Comparison of ENCODE assay signal across 8 cellular contexts in the genomic region with DNA sequence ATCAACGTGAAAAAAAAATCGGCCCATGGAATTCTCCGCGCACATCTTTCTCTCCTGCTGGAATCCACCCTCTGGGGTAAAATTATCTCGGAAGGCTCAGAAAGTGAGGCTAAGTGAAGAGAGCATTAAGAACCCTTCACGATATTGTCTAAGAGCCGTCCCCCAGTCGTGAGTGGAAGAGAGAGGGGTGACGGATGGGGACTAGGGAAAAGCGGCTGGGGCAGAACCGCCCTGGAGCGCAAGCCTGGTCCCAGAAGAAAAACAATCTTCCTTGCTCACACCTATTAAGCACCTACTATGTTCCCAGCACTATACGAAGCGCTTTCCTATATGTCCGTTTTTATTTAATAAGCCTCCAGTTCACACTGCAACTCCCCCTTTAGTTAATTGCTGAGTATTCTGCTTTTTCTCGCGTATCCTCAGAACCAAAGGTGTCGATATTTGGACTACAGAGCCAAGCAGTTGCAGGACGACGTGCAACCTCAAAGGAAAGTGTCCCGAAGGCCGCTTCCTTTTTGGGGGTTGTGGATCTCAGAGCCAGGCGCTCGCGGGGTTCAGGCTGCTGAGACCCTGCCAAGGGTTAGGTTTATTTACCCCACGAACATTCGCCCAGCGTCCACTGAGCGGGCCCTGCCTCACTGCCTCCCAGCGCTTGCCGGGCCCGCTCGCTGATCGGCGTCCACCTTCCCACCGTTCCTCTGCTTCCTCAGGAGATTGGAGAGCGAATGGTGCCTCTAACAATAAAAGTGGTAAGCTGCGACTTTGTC. TPM values are rescaled to one million over a fixed set of nuclear protein-coding genes. Genes with fewer than 3 reads are reported as not detected.
A peak's percentile ranks its signal among the peaks of the same experiment; 100 is the strongest.
DNase-seq lines count a peak whose midpoint lies in the region; ATAC-seq and TF ChIP-seq lines count a peak whose summit lies in the region.

No MANE protein-coding gene starts in this region.

- H3K36me3 Mint-ChIP-seq in CD8-positive, alpha-beta memory T cell, result peaks cover 0 to 2% (median 2%) of the 10 kb centered on the region in 3 donors

- no peak for ATAC-seq in HG03521 (IDR thresholded peaks at IDR 0.05; ENCODE audit: unreplicated experiment)
- no peak for ATAC-seq in GM21576 (IDR thresholded peaks at IDR 0.05; ENCODE audit: unreplicated experiment)

- intact Hi-C loops in esophagus muscularis mucosa (cut with DNase I), result no loop called here

- H3K4me2 ChIP-seq in SK-N-SH, result peak overlapping the region; percentile 69

- H3K4me1 Mint-ChIP-seq in CD8-positive, alpha-beta memory T cell, result peaks cover 16 to 22% (median 17%) of the 10 kb centered on the region in 3 donors

- no peaks in the 10 kb centered on the region for H3K79me2 ChIP-seq in SK-N-SH (ENCODE audit: insufficient read depth)

- peak overlapping the region; percentile 44 for H3K4me3 ChIP-seq in CD8-positive, alpha-beta memory T cell (ENCODE audit: low read length)
- H3K4me3 ChIP-seq in SK-N-SH (ENCODE audit: low read depth in 2 of 2, low read length in 1 of 2) (peak overlapping the region; percentile 55 to 57), esophagus muscularis mucosa (peak overlapping the region; percentile 53 to 62 (median 58)), neutrophil (ENCODE audit: low read depth in 1 of 2, low read length in 1 of 2) (peak overlapping the region; percentile 29 to 55)

- H3K27me3 Mint-ChIP-seq in CD8-positive, alpha-beta memory T cell, result peaks cover 47% of the 10 kb centered on the region in 2 donors

- no peaks in the 10 kb centered on the region for H3K36me3 ChIP-seq in CD8-positive, alpha-beta memory T cell (ENCODE audit: insufficient read depth, low read length)
- H3K36me3 ChIP-seq in SK-N-SH (replicated peaks in 1 of 2; ENCODE audit: control insufficient read depth in 1 of 2, insufficient read depth in 2 of 2, low read length in 1 of 2), result no peaks in the 10 kb centered on the region
- H3K36me3 ChIP-seq in esophagus muscularis mucosa, result no peaks in the 10 kb centered on the region
- H3K36me3 ChIP-seq in neutrophil, result no peaks in the 10 kb centered on the region

- peaks cover 18% of the 10 kb centered on the region for H3F3A ChIP-seq in SK-N-SH (replicated peaks; ENCODE audit: insufficient read depth)

- no peaks in the 10 kb centered on the region for H4K20me1 ChIP-seq in SK-N-SH (ENCODE audit: insufficient read depth)

- peak overlapping the region; percentile 40; the same call in 1 of the 2 replicates for H3K9ac ChIP-seq in SK-N-SH

- no peak for TF ChIP-seq POLR2A in esophagus muscularis mucosa (IDR thresholded peaks at IDR 0.05; ENCODE audit: low read depth)

- peak in 1 of 5 donors; percentile 16 for DNase-seq in CD8-positive, alpha-beta memory T cell
- DNase-seq in SK-N-SH, result peak; percentile 36
- no peak for DNase-seq in esophagus muscularis mucosa (ENCODE audit: extremely low spot score)
- DNase-seq in activated effector memory CD4-positive, alpha-beta T cell treated with anti-CD3 and anti-CD28 coated beads, Interleukin-2, amount 50 U/mL, for 16 hours, result no peak
- DNase-seq in COLO668 (lab: John Stamatoyannopoulos, UW; ENCODE audit: unreplicated experiment), result no peak

- CTCF ChIA-PET in CD8-positive, alpha-beta memory T cell (lab: Charles Lee), result interaction anchor here (0.6 to 1.0 kb wide), 2 partner anchors 17 to 179 kb away, joined by 3 to 6 read pairs; no protein-coding TSS in a partner anchor
- CTCF ChIA-PET in SK-N-SH (lab: Yijun Ruan, JAX), result no interaction called here

- 88% methylated on average over 38 of the region's 38 CpGs for WGBS in SK-N-SH (ENCODE audit: low lambda C conversion rate)
- 38% methylated on average over 29 of the region's 38 CpGs for WGBS in esophagus muscularis mucosa

- TF ChIP-seq CTCF in SK-N-SH (IDR thresholded peaks at IDR 0.05) (no peak), esophagus muscularis mucosa (IDR thresholded peaks at IDR 0.05) (no peak), neutrophil (IDR thresholded peaks at IDR 0.05) (no peak)

- peaks cover 12% of the 10 kb centered on the region for H3K27me3 ChIP-seq in CD8-positive, alpha-beta memory T cell (ENCODE audit: insufficient read depth, low read length, poor library complexity, severe bottlenecking)
- H3K27me3 ChIP-seq in SK-N-SH (ENCODE audit: insufficient read depth) (no peaks in the 10 kb centered on the region), esophagus muscularis mucosa (peaks cover 0 to 3% (median 0%) of the 10 kb centered on the region in 4 donors), neutrophil (peaks cover 84% of the 10 kb centered on the region)

- POLR2A ChIA-PET in CD8-positive, alpha-beta memory T cell (lab: Charles Lee), result no interaction called here
- POLR2A ChIA-PET in SK-N-SH (lab: Yijun Ruan, JAX), result no interaction called here

- H3K27ac ChIP-seq in CD8-positive, alpha-beta memory T cell (ENCODE audit: low read depth, low read length), result no peak overlapping the region
- H3K27ac ChIP-seq in SK-N-SH (ENCODE audit: low read depth in 2 of 2, low read length in 1 of 2) (no peak overlapping the region), esophagus muscularis mucosa (replicated peaks in 1 of 4) (peak overlapping the region in 1 of 4 donors; percentile 65), neutrophil (no peak overlapping the region)

- TF ChIP-seq RAD21 in SK-N-SH (IDR thresholded peaks at IDR 0.05; ENCODE audit: low read length), result no peak

- H3K9me3 ChIP-seq in CD8-positive, alpha-beta memory T cell (ENCODE audit: low read length), result no peaks in the 10 kb centered on the region
- H3K9me3 ChIP-seq in SK-N-SH, result no peaks in the 10 kb centered on the region
- no peaks in the 10 kb centered on the region for H3K9me3 ChIP-seq in esophagus muscularis mucosa
- H3K9me3 ChIP-seq in neutrophil, result no peaks in the 10 kb centered on the region

- peak overlapping the region; percentile 60; the same call in 1 of the 2 replicates for H2AFZ ChIP-seq in SK-N-SH (ENCODE audit: low read depth)

- peak overlapping the region; percentile 75 to 92 (median 75) for H3K4me3 Mint-ChIP-seq in CD8-positive, alpha-beta memory T cell

- TF ChIP-seq EP300 in SK-N-SH (IDR thresholded peaks at IDR 0.05; ENCODE audit: borderline replicate concordance in 1 of 2, low read depth in 1 of 2, low read length in 1 of 2) (no peak), esophagus muscularis mucosa (IDR thresholded peaks at IDR 0.05) (no peak)

- H3K9me3 Mint-ChIP-seq in CD8-positive, alpha-beta memory T cell, result peaks cover 0 to 3% (median 0%) of the 10 kb centered on the region in 5 donors

- H3K27ac Mint-ChIP-seq in CD8-positive, alpha-beta memory T cell, result peak overlapping the region in 1 of 8 donors; percentile 24

- peaks cover 17% of the 10 kb centered on the region for H3K4me1 ChIP-seq in CD8-positive, alpha-beta memory T cell (ENCODE audit: insufficient read depth, low read length)
- H3K4me1 ChIP-seq in SK-N-SH (ENCODE audit: control insufficient read depth in 1 of 2, insufficient read depth in 2 of 2, low read depth in 1 of 2, low read length in 1 of 2) (peaks cover 0 to 7% of the 10 kb centered on the region in 2 experiments; a peak in 3 of 4 replicates), esophagus muscularis mucosa (peaks cover 0 to 17% (median 16%) of the 10 kb centered on the region in 4 donors), neutrophil (ENCODE audit: control insufficient read depth in 1 of 2, insufficient read depth in 1 of 2, low read depth in 1 of 2, low read length in 1 of 2) (peaks cover 14 to 22% of the 10 kb centered on the region in 2 experiments)

- H3K9me2 ChIP-seq in SK-N-SH, result no peaks in the 10 kb centered on the region

TF ChIP-seq in SK-N-SH, 30 proteins besides CTCF, POLR2A, EP300 and RAD21:
- TF ChIP-seq SMC3 (IDR thresholded peaks at IDR 0.05; ENCODE audit: low read depth, low read length), result no peak
- TF ChIP-seq YY1 (IDR thresholded peaks at IDR 0.05; ENCODE audit: low read depth), result no peak
- TF ChIP-seq NFIC (IDR thresholded peaks at IDR 0.05; ENCODE audit: borderline replicate concordance), result no peak
- TF ChIP-seq NRF1 (IDR thresholded peaks at IDR 0.05; ENCODE audit: low read depth, low read length), result no peak
- TF ChIP-seq, protein P1, sequence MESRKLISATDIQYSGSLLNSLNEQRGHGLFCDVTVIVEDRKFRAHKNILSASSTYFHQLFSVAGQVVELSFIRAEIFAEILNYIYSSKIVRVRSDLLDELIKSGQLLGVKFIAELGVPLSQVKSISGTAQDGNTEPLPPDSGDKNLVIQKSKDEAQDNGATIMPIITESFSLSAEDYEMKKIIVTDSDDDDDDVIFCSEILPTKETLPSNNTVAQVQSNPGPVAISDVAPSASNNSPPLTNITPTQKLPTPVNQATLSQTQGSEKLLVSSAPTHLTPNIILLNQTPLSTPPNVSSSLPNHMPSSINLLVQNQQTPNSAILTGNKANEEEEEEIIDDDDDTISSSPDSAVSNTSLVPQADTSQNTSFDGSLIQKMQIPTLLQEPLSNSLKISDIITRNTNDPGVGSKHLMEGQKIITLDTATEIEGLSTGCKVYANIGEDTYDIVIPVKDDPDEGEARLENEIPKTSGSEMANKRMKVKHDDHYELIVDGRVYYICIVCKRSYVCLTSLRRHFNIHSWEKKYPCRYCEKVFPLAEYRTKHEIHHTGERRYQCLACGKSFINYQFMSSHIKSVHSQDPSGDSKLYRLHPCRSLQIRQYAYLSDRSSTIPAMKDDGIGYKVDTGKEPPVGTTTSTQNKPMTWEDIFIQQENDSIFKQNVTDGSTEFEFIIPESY (IDR thresholded peaks at IDR 0.05; ENCODE audit: borderline replicate concordance, low read depth), result no peak

RNA-seq across cellular contexts. Expression of a gene that starts 0.9 kb away (rescaled TPM):
- total RNA-seq in CD8-positive, alpha-beta memory T cell, result not detected
- 0.84 TPM for polyA plus RNA-seq in CD8-positive, alpha-beta memory T cell
- 20.3 and 22.9 TPM in 2 replicates for polyA plus RNA-seq in SK-N-SH (2012; rRNA removed)
- polyA plus RNA-seq in SK-N-SH (2012; cell fraction: cytosol; rRNA removed), result 26.7 and 33.6 TPM in 2 replicates
- polyA plus RNA-seq in SK-N-SH (2012; cell fraction: nucleus; rRNA removed), result 4.5 and 7.4 TPM in 2 replicates
- total RNA-seq in esophagus muscularis mucosa, result 1 to 10 TPM; 2.0 to 4.3 (median 3.4) TPM

RNA-seq across cellular contexts. Expression of a gene that starts 22.2 kb away (rescaled TPM):
- 100 to 1,000 TPM; 116 to 122 TPM for total RNA-seq in CD8-positive, alpha-beta memory T cell
- polyA plus RNA-seq in CD8-positive, alpha-beta memory T cell, result 47.0 TPM
- 7.1 and 7.8 TPM in 2 replicates for polyA plus RNA-seq in SK-N-SH (2012; rRNA removed)
- polyA plus RNA-seq in SK-N-SH (2012; cell fraction: cytosol; rRNA removed), result 9.9 and 12.4 TPM in 2 replicates
- polyA plus RNA-seq in SK-N-SH (2012; cell fraction: nucleus; rRNA removed), result 4.2 and 8.4 TPM in 2 replicates
- total RNA-seq in esophagus muscularis mucosa, result 10 to 100 TPM; 21.0 to 32.1 (median 25.3) TPM

RNA-seq across cellular contexts. Expression of a gene that starts 23.1 kb away (rescaled TPM):
- total RNA-seq in CD8-positive, alpha-beta memory T cell, result 10 to 100 TPM; 49.6 to 50.2 TPM
- 146 TPM for polyA plus RNA-seq in CD8-positive, alpha-beta memory T cell
- 75.9 and 101 TPM in 2 replicates for polyA plus RNA-seq in SK-N-SH (2012; rRNA removed)
- polyA plus RNA-seq in SK-N-SH (2012; cell fraction: cytosol; rRNA removed), result 95.9 and 108 TPM in 2 replicates
- polyA plus RNA-seq in SK-N-SH (2012; cell fraction: nucleus; rRNA removed), result 34.3 and 43.0 TPM in 2 replicates
- 10 to 100 TPM; 45.7 to 52.8 (median 50.8) TPM for total RNA-seq in esophagus muscularis mucosa
